15 cellular contexts compared by ENCODE assay signal in the genomic region with DNA sequence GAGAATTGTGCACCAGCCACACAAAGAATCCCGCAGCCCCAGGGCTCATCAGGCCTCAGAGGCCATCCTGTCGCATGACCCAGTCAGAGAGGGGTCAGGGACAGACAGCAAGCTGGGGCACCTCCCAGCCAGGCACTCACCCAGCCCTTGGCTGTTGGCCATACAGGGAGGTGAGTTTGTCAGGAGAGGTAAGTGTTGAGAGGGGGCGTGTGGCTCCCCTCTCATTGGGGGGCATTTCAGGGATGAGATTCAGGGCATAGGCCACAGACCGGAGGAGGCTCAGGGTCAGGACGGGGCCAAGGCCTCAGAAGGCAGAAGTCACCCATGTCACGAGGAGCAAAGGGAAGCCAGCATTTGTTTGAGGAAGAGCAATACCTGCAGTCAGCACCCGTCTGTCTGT. TPM values are rescaled to one million over a fixed set of nuclear protein-coding genes. Genes with fewer than 3 reads are reported as not detected.
A peak's percentile ranks its signal among the peaks of the same experiment; 100 is the strongest.
DNase-seq lines count a peak whose midpoint lies in the region; ATAC-seq, FAIRE-seq and TF ChIP-seq lines count a peak whose summit lies in the region.
"Had no signal": no experiment of that assay in that cellular context is flagged by ENCODE, and none has a peak within 500 bp of the region (broad histone marks: within the 10 kb centered on the region; RNA-seq: fewer than 3 reads in every experiment).

No MANE protein-coding gene starts in this region.

- no peak for ATAC-seq in central memory CD8-positive, alpha-beta T cell (replicated peaks; ENCODE audit: extremely low read depth, poor library complexity, severe bottlenecking)
- peak; percentile 26 for ATAC-seq in naive thymus-derived CD4-positive, alpha-beta T cell
- ATAC-seq in upper lobe of left lung (ENCODE audit: low FRiP score in 2 of 2), result peak in 1 of 2 donors; percentile 34

- H3K9me3 ChIP-seq in right atrium auricular region, result no peaks in the 10 kb centered on the region
- no peaks in the 10 kb centered on the region for H3K9me3 ChIP-seq in naive thymus-derived CD4-positive, alpha-beta T cell (ENCODE audit: control insufficient read depth in 2 of 3, low read length in 3 of 3)
- no peaks in the 10 kb centered on the region for H3K9me3 ChIP-seq in upper lobe of left lung
- H3K9me3 ChIP-seq: heart right ventricle, SK-N-SH had no signal

- TF ChIP-seq EP300 in upper lobe of left lung (IDR thresholded peaks at IDR 0.05), result no peak

- peak overlapping the region; percentile 88 for H3K27ac Mint-ChIP-seq in central memory CD8-positive, alpha-beta T cell (ENCODE audit: low read depth)
- H3K27ac Mint-ChIP-seq in naive thymus-derived CD4-positive, alpha-beta T cell, result peak overlapping the region in 4 of 9 donors; percentile 2 to 67 (median 38)

- H3K36me3 ChIP-seq in right atrium auricular region (peaks cover 16% of the 10 kb centered on the region), upper lobe of left lung (peaks cover 0 to 23% (median 8%) of the 10 kb centered on the region in 4 donors)
- H3K36me3 ChIP-seq in naive thymus-derived CD4-positive, alpha-beta T cell (ENCODE audit: control insufficient read depth in 2 of 3, insufficient read depth in 3 of 3, low read length in 3 of 3), result peaks cover 0 to 47% (median 5%) of the 10 kb centered on the region in 3 experiments

- TF ChIP-seq CTCF in right atrium auricular region (IDR thresholded peaks at IDR 0.05) (no peak), upper lobe of left lung (IDR thresholded peaks at IDR 0.05) (no peak)

- POLR2A ChIA-PET in naive thymus-derived CD4-positive, alpha-beta T cell (lab: Charles Lee), result no interaction called here

- H3K4me3 ChIP-seq in right atrium auricular region (no peak overlapping the region), upper lobe of left lung (no peak overlapping the region)
- no peak overlapping the region for H3K4me3 ChIP-seq in naive thymus-derived CD4-positive, alpha-beta T cell (ENCODE audit: low read length)

- no peak overlapping the region for H3K4me3 Mint-ChIP-seq in central memory CD8-positive, alpha-beta T cell
- H3K4me3 Mint-ChIP-seq in naive thymus-derived CD4-positive, alpha-beta T cell, result no peak overlapping the region

- CTCF ChIA-PET in naive thymus-derived CD4-positive, alpha-beta T cell (lab: Charles Lee), result no interaction called here

- H3K4me1 ChIP-seq in right atrium auricular region (peaks cover 0 to 65% of the 10 kb centered on the region in 2 donors), upper lobe of left lung (peaks cover 17 to 57% (median 36%) of the 10 kb centered on the region in 4 donors)
- H3K4me1 ChIP-seq in naive thymus-derived CD4-positive, alpha-beta T cell (ENCODE audit: control insufficient read depth in 2 of 2, insufficient read depth in 2 of 2, low read length in 2 of 2), result peaks cover 0 to 8% of the 10 kb centered on the region in 2 donors

- WGBS in upper lobe of left lung, 2 donors, result 77 to 81% methylated on average over 7 of the region's 7 CpGs

- no peaks in the 10 kb centered on the region for H3K9me3 Mint-ChIP-seq in central memory CD8-positive, alpha-beta T cell
- no peaks in the 10 kb centered on the region for H3K9me3 Mint-ChIP-seq in naive thymus-derived CD4-positive, alpha-beta T cell

- peaks cover 38% of the 10 kb centered on the region for H3K36me3 Mint-ChIP-seq in central memory CD8-positive, alpha-beta T cell (ENCODE audit: insufficient read depth)
- H3K36me3 Mint-ChIP-seq in naive thymus-derived CD4-positive, alpha-beta T cell, result peaks cover 0 to 37% (median 10%) of the 10 kb centered on the region in 5 donors

- intact Hi-C loops in cardiac septum (cut with DNase I), result no loop called here
- intact Hi-C loops in naive thymus-derived CD4-positive, alpha-beta T cell (cut with micrococcal nuclease), result no loop called here

- H3K4me1 Mint-ChIP-seq in central memory CD8-positive, alpha-beta T cell, result peaks cover 53% of the 10 kb centered on the region
- peaks cover 25 to 41% (median 35%) of the 10 kb centered on the region in 7 donors for H3K4me1 Mint-ChIP-seq in naive thymus-derived CD4-positive, alpha-beta T cell

- H3K27me3 ChIP-seq in right atrium auricular region, result no peaks in the 10 kb centered on the region
- no peaks in the 10 kb centered on the region for H3K27me3 ChIP-seq in naive thymus-derived CD4-positive, alpha-beta T cell (ENCODE audit: control insufficient read depth in 2 of 2, insufficient read depth in 2 of 2, low read length in 2 of 2)
- H3K27me3 ChIP-seq in upper lobe of left lung, result no peaks in the 10 kb centered on the region
- H3K27me3 ChIP-seq: heart right ventricle had no signal

- H3K27me3 Mint-ChIP-seq in central memory CD8-positive, alpha-beta T cell, result no peaks in the 10 kb centered on the region
- no peaks in the 10 kb centered on the region for H3K27me3 Mint-ChIP-seq in naive thymus-derived CD4-positive, alpha-beta T cell

- peak overlapping the region in 1 of 2 donors; percentile 0 for H3K27ac ChIP-seq in right atrium auricular region
- no peak overlapping the region for H3K27ac ChIP-seq in naive thymus-derived CD4-positive, alpha-beta T cell (ENCODE audit: low read depth, low read length)
- peak overlapping the region in 3 of 4 donors; percentile 5 to 79 (median 71) for H3K27ac ChIP-seq in upper lobe of left lung

- no peak for FAIRE-seq in GM19239 (lab: Jason Lieb, UNC)
- FAIRE-seq: small intestine had no signal

- no peak for TF ChIP-seq POLR2A in upper lobe of left lung (IDR thresholded peaks at IDR 0.05)

- DNase-seq in cardiac septum (ENCODE audit: low spot score) (peak; percentile 87), right atrium auricular region (ENCODE audit: low spot score) (no peak), upper lobe of left lung (peak in 1 of 2 donors; percentile 66), NCI-H2196 (lab: John Stamatoyannopoulos, UW; ENCODE audit: unreplicated experiment) (no peak), GM19239 (ENCODE audit: insufficient read length, low spot score) (no peak), NCI-H82 (lab: John Stamatoyannopoulos, UW) (no peak)
- DNase-seq in central memory CD8-positive, alpha-beta T cell (ENCODE audit: low spot score in 2 of 2), result no peak
- no peak for DNase-seq in naive thymus-derived CD4-positive, alpha-beta T cell
- DNase-seq: activated CD8-positive, alpha-beta memory T cell treated with anti-CD3 and anti-CD28 coated beads, Interleukin-2, amount 50 U/mL, for 4 hours; DMS53; heart right ventricle; NCI-H1048; NCI-H2227 treated with DMSO at 0.1 percent for 48 hours; SK-N-SH; small intestine had no signal

RNA-seq across cellular contexts. Expression of gene MYO9B, which starts 37.1 kb away (rescaled TPM):
- total RNA-seq in cardiac septum (35.6 TPM), right atrium auricular region (10 to 100 TPM; 25.4 to 40.8 TPM), upper lobe of left lung (100 to 1,000 TPM in 4 of 6 donors, 10 to 100 TPM in 2; 72.3 to 408 (median 146) TPM)
- total RNA-seq in naive thymus-derived CD4-positive, alpha-beta T cell, result 100 to 1,000 TPM; 154 to 297 (median 205) TPM
- 10 to 100 TPM in 1 of 2 donors, 1 to 10 TPM in 1; 5.6 to 26.2 TPM for polyA plus RNA-seq in naive thymus-derived CD4-positive, alpha-beta T cell

RNA-seq across cellular contexts. Expression of gene HAUS8, which starts 37.4 kb away (rescaled TPM):
- total RNA-seq in cardiac septum, result 2.6 TPM
- 1 to 10 TPM; 2.5 to 5.0 TPM for total RNA-seq in right atrium auricular region
- 10 to 100 TPM; 16.7 to 31.5 (median 19.3) TPM for total RNA-seq in naive thymus-derived CD4-positive, alpha-beta T cell
- 10 to 100 TPM in 1 of 2 donors, 1 to 10 TPM in 1; 9.4 to 11.5 TPM for polyA plus RNA-seq in naive thymus-derived CD4-positive, alpha-beta T cell
- 10 to 100 TPM in 2 of 6 donors, 1 to 10 TPM in 4; 4.9 to 21.0 (median 8.7) TPM for total RNA-seq in upper lobe of left lung
